Comparison of ENCODE assay signal across 1 cellular context in genomic region chr19:51570962-51571575, GRCh38.
A peak's percentile ranks its signal among the peaks of the same experiment; 100 is the strongest.
TF ChIP-seq lines count a peak whose summit lies in the region.

ZNF175 (plus strand) TSS chr19:51571283; CDS start chr19:51573330, 2,047 bp downstream.

TF ChIP-seq in SK-N-SH treated with all-trans-retinoic acid at 6 μM for 48 hours, 23 proteins besides CTCF, POLR2A, EP300 and RAD21 (continued from another document):
- TF ChIP-seq, protein P1, sequence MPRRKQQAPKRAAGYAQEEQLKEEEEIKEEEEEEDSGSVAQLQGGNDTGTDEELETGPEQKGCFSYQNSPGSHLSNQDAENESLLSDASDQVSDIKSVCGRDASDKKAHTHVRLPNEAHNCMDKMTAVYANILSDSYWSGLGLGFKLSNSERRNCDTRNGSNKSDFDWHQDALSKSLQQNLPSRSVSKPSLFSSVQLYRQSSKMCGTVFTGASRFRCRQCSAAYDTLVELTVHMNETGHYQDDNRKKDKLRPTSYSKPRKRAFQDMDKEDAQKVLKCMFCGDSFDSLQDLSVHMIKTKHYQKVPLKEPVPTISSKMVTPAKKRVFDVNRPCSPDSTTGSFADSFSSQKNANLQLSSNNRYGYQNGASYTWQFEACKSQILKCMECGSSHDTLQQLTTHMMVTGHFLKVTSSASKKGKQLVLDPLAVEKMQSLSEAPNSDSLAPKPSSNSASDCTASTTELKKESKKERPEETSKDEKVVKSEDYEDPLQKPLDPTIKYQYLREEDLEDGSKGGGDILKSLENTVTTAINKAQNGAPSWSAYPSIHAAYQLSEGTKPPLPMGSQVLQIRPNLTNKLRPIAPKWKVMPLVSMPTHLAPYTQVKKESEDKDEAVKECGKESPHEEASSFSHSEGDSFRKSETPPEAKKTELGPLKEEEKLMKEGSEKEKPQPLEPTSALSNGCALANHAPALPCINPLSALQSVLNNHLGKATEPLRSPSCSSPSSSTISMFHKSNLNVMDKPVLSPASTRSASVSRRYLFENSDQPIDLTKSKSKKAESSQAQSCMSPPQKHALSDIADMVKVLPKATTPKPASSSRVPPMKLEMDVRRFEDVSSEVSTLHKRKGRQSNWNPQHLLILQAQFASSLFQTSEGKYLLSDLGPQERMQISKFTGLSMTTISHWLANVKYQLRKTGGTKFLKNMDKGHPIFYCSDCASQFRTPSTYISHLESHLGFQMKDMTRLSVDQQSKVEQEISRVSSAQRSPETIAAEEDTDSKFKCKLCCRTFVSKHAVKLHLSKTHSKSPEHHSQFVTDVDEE (CRISPR knock-in tag; IDR thresholded peaks at IDR 0.05), result peak; percentile 86
- peak; percentile 82; the same call in 1 of the 2 replicates for TF ChIP-seq SNAI2 (CRISPR knock-in tag; IDR thresholded peaks at IDR 0.05)
- TF ChIP-seq, protein P2, sequence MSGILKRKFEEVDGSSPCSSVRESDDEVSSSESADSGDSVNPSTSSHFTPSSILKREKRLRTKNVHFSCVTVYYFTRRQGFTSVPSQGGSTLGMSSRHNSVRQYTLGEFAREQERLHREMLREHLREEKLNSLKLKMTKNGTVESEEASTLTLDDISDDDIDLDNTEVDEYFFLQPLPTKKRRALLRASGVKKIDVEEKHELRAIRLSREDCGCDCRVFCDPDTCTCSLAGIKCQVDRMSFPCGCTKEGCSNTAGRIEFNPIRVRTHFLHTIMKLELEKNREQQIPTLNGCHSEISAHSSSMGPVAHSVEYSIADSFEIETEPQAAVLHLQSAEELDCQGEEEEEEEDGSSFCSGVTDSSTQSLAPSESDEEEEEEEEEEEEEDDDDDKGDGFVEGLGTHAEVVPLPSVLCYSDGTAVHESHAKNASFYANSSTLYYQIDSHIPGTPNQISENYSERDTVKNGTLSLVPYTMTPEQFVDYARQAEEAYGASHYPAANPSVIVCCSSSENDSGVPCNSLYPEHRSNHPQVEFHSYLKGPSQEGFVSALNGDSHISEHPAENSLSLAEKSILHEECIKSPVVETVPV (CRISPR knock-in tag; IDR thresholded peaks at IDR 0.05), result no peak
- peak; percentile 32; the same call in 1 of the 2 replicates for TF ChIP-seq ISL1 (CRISPR knock-in tag; IDR thresholded peaks at IDR 0.05)
TF ChIP-seq in SK-N-SH treated with all-trans-retinoic acid at 6 μM for 48 hours: peak in this region for 4.
